In genomic region chr22:49046546-49047305, GRCh38 we compare ENCODE assay signal across 8 cellular contexts.
A peak's percentile ranks its signal among the peaks of the same experiment; 100 is the strongest.
DNase-seq lines count a peak whose midpoint lies in the region; ATAC-seq and TF ChIP-seq lines count a peak whose summit lies in the region.

No MANE protein-coding gene starts in this region.

- in situ Hi-C loops in ACHN (cut with HindIII; ENCODE audit: low pct_ligation_motif_present, low pct_unique_long_range_greater_than_20kb, low sequenced_read_pairs) (no loop called here), Panc1 (cut with HindIII; ENCODE audit: low pct_unique_long_range_greater_than_20kb, low sequenced_read_pairs) (no loop called here)

- H3K4me3 ChIP-seq in HL-60 (replicated peaks; ENCODE audit: insufficient read depth, low read length) (no peak overlapping the region), Panc1 (ENCODE audit: low read depth in 2 of 2, low read length in 2 of 2) (no peak overlapping the region), dorsolateral prefrontal cortex (no peak overlapping the region)

- H3K9me3 ChIP-seq in Panc1 (ENCODE audit: control insufficient read depth, insufficient read depth, low read depth, low read length): no peaks in the 10 kb centered on the region

- ATAC-seq in Panc1: peak; percentile 95
- ATAC-seq in HG02571 (IDR thresholded peaks at IDR 0.05; ENCODE audit: unreplicated experiment): no peak

- H3K27ac ChIP-seq in HL-60 (replicated peaks) (no peak overlapping the region), Panc1 (ENCODE audit: low read length) (no peak overlapping the region), dorsolateral prefrontal cortex (peak overlapping the region in 6 of 59 donors; percentile 11 to 51 (median 36)), RWPE1 (no peak overlapping the region)

- intact Hi-C loops in Panc1 (cut with micrococcal nuclease; ENCODE audit: unreplicated experiment): loop anchor here (2.0 kb wide), 1 partner anchor 258 kb away; no protein-coding TSS in a partner anchor
- intact Hi-C loops in dorsolateral prefrontal cortex (cut with DNase I): loop anchor here (2.0 to 10.0 kb wide), 6 partner anchors 258 to 588 kb away; no protein-coding TSS in a partner anchor
- intact Hi-C loops in posterior cingulate gyrus (cut with DNase I): no loop called here

- TF ChIP-seq CTCF in HL-60 (IDR thresholded peaks at IDR 0.05; ENCODE audit: insufficient read depth, low read length): peak; percentile 17
- TF ChIP-seq CTCF in Panc1 (IDR thresholded peaks at IDR 0.05): peak; percentile 74; the same call in 1 of the 2 replicates
- TF ChIP-seq CTCF in dorsolateral prefrontal cortex (IDR thresholded peaks at IDR 0.05 in 54 of 56, conservative IDR thresholded peaks at IDR 0.05 in 2 of 56; ENCODE audit: low read depth in 1 of 56, partially characterized antibody in 56 of 56): peak in 54 of 56 donors; percentile 12 to 74 (median 62)
- TF ChIP-seq CTCF in RWPE1 (conservative IDR thresholded peaks at IDR 0.05; ENCODE audit: low read depth): no peak

- H3K36me3 ChIP-seq in Panc1 (ENCODE audit: control insufficient read depth, insufficient read depth, low read length): no peaks in the 10 kb centered on the region

- no peaks in the 10 kb centered on the region for H3K4me1 ChIP-seq in Panc1 (ENCODE audit: control insufficient read depth, insufficient read depth, low read length)

- H3K27me3 ChIP-seq in HL-60 (ENCODE audit: insufficient read depth, poor library complexity, severe bottlenecking) (no peaks in the 10 kb centered on the region), Panc1 (ENCODE audit: control insufficient read depth, insufficient read depth, low read length) (no peaks in the 10 kb centered on the region; the same call in 1 of the 2 replicates), dorsolateral prefrontal cortex (peaks cover 0 to 23% (median 0%) of the 10 kb centered on the region in 45 donors)

- POLR2A ChIA-PET in Panc1 (lab: Charles Lee): no interaction called here
- POLR2A ChIA-PET in RWPE1 (lab: Yijun Ruan, JAX; ENCODE audit: low non-redundant PET): no interaction called here

- no TSS peak for BruUV-seq in Panc1 (replicated peaks; lab: Mats Ljungman, UMichigan)

- DNase-seq in ACHN: peak; percentile 23
- DNase-seq in HL-60 (ENCODE audit: low read depth in 1 of 2, low spot score in 1 of 2): peak in 1 of 2 experiments; percentile 20
- no peak for DNase-seq in Panc1 (ENCODE audit: low read depth, low spot score)
- DNase-seq in dorsolateral prefrontal cortex: peak in 9 of 10 donors; percentile 38 to 73 (median 62)
- peak in 8 of 10 donors; percentile 55 to 94 (median 70) for DNase-seq in posterior cingulate gyrus
- DNase-seq in RWPE1 (ENCODE audit: low spot score): no peak
- DNase-seq in stimulated activated naive CD4-positive, alpha-beta T cell treated with Interleukin-2 at 50 U/mL for 16 hours (lab: John Stamatoyannopoulos, UW): no peak

- CTCF ChIA-PET in Panc1 (lab: Charles Lee) (interaction anchor here (0.6 to 1.4 kb wide), 4 partner anchors 258 to 377 kb away, joined by 3 to 11 read pairs (median 4); no protein-coding TSS in a partner anchor), RWPE1 (lab: Yijun Ruan, JAX) (no interaction called here)

Comparison
In these comparisons a context has a peak if more than half of its experiments do, and no peak if none do; other contexts are left out.
1. DNase-seq: peak in ACHN (single experiment), dorsolateral prefrontal cortex (9 of 10) and posterior cingulate gyrus (8 of 10); none in Panc1 (single experiment), RWPE1 (single experiment) and stimulated activated naive CD4-positive, alpha-beta T cell treated with Interleukin-2 at 50 U/mL for 16 hours (single experiment).